8 cellular contexts compared by ENCODE assay signal in the genomic region with DNA sequence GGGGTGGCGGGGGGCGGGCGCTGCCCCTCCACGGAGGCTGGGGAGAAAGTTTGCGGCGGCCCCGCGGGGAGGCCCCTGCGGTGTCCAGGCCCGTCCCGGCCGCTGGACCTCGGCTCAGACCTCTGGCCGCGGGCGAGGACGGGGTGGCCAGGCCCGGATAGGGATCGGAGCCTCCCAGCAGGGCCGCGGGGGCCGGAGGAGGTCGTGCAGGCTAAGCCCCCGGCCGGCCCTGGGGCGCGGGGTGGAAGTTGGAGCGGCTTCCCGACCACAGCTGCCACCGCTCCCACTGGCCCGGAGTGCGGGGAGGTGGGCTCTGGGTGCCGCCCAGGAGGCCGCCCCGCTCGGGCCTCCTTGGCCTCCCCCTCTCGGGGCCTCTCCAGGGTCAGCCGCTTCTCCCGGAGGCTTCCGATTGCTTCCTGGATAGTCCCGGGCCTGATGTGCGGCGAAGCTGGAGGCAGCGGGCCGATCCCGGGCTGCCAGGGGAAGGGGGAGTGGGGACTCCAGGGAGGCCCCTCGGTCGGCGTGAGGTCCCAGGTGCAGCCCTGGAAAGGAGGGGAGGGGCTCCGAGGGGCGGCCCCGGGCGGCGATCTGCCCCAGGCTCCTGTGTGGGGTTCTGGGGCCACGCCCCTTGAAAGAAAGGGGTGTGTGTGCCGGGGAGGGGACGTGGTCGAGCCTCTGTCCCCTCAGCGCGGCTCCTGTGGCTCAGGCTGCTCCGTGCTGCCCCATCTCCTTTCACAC. TPM values are rescaled to one million over a fixed set of nuclear protein-coding genes. Genes with fewer than 3 reads are reported as not detected.
A peak's percentile ranks its signal among the peaks of the same experiment; 100 is the strongest.
DNase-seq lines count a peak whose midpoint lies in the region; ATAC-seq and TF ChIP-seq lines count a peak whose summit lies in the region.

No MANE protein-coding gene starts in this region.

- H3K27me3 Mint-ChIP-seq in activated naive CD4-positive, alpha-beta T cell treated with anti-CD3 and anti-CD28 coated beads for 36 hours (ENCODE audit: low read depth) = no peaks in the 10 kb centered on the region

- no peak for ATAC-seq in GM19328 (IDR thresholded peaks at IDR 0.05; ENCODE audit: unreplicated experiment)

- no peak overlapping the region for H3K27ac Mint-ChIP-seq in activated naive CD4-positive, alpha-beta T cell treated with anti-CD3 and anti-CD28 coated beads for 36 hours

- no peak for TF ChIP-seq POLR2A in sigmoid colon (IDR thresholded peaks at IDR 0.05)

- H3K27me3 ChIP-seq in left ventricle myocardium inferior (ENCODE audit: low read depth) = peaks cover 13% of the 10 kb centered on the region
- H3K27me3 ChIP-seq in sigmoid colon = no peaks in the 10 kb centered on the region

- H3K36me3 ChIP-seq in left ventricle myocardium inferior = peaks cover 4% of the 10 kb centered on the region
- peaks cover 0 to 7% (median 2%) of the 10 kb centered on the region in 4 donors for H3K36me3 ChIP-seq in sigmoid colon

- intact Hi-C loops in activated naive CD4-positive, alpha-beta T cell treated with anti-CD3 and anti-CD28 coated beads for 36 hours (cut with micrococcal nuclease) = loop anchor here (2.0 to 10.0 kb wide), 4 partner anchors 73 to 629 kb away; a partner anchor contains a TSS
- intact Hi-C loops in left ventricle myocardium inferior (cut with micrococcal nuclease) = no loop called here
- intact Hi-C loops in sigmoid colon (cut with DNase I) = loop anchor here (2.0 to 10.0 kb wide), 6 partner anchors 231 to 1071 kb away; a partner anchor contains a TSS

- WGBS in sigmoid colon, 2 donors = 1 to 2% methylated on average over 61 of the region's 61 CpGs

- H3K4me1 ChIP-seq in left ventricle myocardium inferior (peaks cover 48% of the 10 kb centered on the region), sigmoid colon (peaks cover 0 to 38% (median 28%) of the 10 kb centered on the region in 4 donors)

- H3K9me3 Mint-ChIP-seq in activated naive CD4-positive, alpha-beta T cell treated with anti-CD3 and anti-CD28 coated beads for 36 hours = no peaks in the 10 kb centered on the region

- no peak for TF ChIP-seq EP300 in sigmoid colon (IDR thresholded peaks at IDR 0.05)

- H3K36me3 Mint-ChIP-seq in activated naive CD4-positive, alpha-beta T cell treated with anti-CD3 and anti-CD28 coated beads for 36 hours (ENCODE audit: low read depth) = no peaks in the 10 kb centered on the region

- H3K9me3 ChIP-seq in left ventricle myocardium inferior (replicated peaks) (no peaks in the 10 kb centered on the region), sigmoid colon (no peaks in the 10 kb centered on the region)

- peak overlapping the region; percentile 46 for H3K4me3 Mint-ChIP-seq in activated naive CD4-positive, alpha-beta T cell treated with anti-CD3 and anti-CD28 coated beads for 36 hours

- DNase-seq in NCI-H1417 (lab: John Stamatoyannopoulos, UW) = peak; percentile 6 to 65 (median 54)
- DNase-seq in NCI-H1417 treated with DMSO at 0.1 percent for 48 hours (lab: John Stamatoyannopoulos, UW) = no peak
- DNase-seq in NCI-H1105 treated with DMSO at 0.1 percent for 48 hours (lab: John Stamatoyannopoulos, UW) = peak; percentile 33
- DNase-seq in activated naive CD4-positive, alpha-beta T cell treated with anti-CD3 and anti-CD28 coated beads for 36 hours = peak; percentile 18
- DNase-seq in left ventricle myocardium inferior = no peak
- no peak for DNase-seq in sigmoid colon
- DNase-seq in T1000 (lab: John Stamatoyannopoulos, UW) = no peak

- H3K27ac ChIP-seq in left ventricle myocardium inferior (replicated peaks) (peak overlapping the region; percentile 55), sigmoid colon (peak overlapping the region; percentile 15 to 56 (median 44))

- H3K4me1 Mint-ChIP-seq in activated naive CD4-positive, alpha-beta T cell treated with anti-CD3 and anti-CD28 coated beads for 36 hours (ENCODE audit: low read depth) = peaks cover 17% of the 10 kb centered on the region

- CTCF ChIA-PET in activated naive CD4-positive, alpha-beta T cell treated with anti-CD3 and anti-CD28 coated beads for 36 hours (lab: Charles Lee) = interaction anchor here (1.0 kb wide), 1 partner anchor 300 kb away, joined by 3 read pairs; no protein-coding TSS in a partner anchor

- peak overlapping the region; percentile 85 for H3K4me3 ChIP-seq in left ventricle myocardium inferior
- H3K4me3 ChIP-seq in sigmoid colon = peak overlapping the region; percentile 78 to 93 (median 82)

- TF ChIP-seq CTCF in left ventricle myocardium inferior (IDR thresholded peaks at IDR 0.05; ENCODE audit: borderline replicate concordance) = no peak
- TF ChIP-seq CTCF in sigmoid colon (IDR thresholded peaks at IDR 0.05) = no peak

RNA-seq across cellular contexts. Expression of a gene that starts 0.9 kb away (rescaled TPM):
- total RNA-seq in activated naive CD4-positive, alpha-beta T cell treated with anti-CD3 and anti-CD28 coated beads for 36 hours = 1 to 10 TPM; 5.0 to 5.8 TPM
- total RNA-seq in left ventricle myocardium inferior (26.4 TPM), sigmoid colon (10 to 100 TPM in 2 of 4 donors, 1 to 10 TPM in 2; 7.5 to 29.6 (median 13.0) TPM)
- polyA plus RNA-seq in sigmoid colon = 10 to 100 TPM in 1 of 3 donors, 1 to 10 TPM in 1, under 1 TPM in 1; 0.60 to 15.3 (median 3.5) TPM

Comparison
In these comparisons a context has a peak if more than half of its experiments do, and no peak if none do; other contexts are left out.
1. DNase-seq: peak in NCI-H1417 (3 of 3), NCI-H1105 treated with DMSO at 0.1 percent for 48 hours (single experiment) and activated naive CD4-positive, alpha-beta T cell treated with anti-CD3 and anti-CD28 coated beads for 36 hours (single experiment); none in NCI-H1417 treated with DMSO at 0.1 percent for 48 hours (single experiment), left ventricle myocardium inferior (single experiment), sigmoid colon (single experiment) and T1000 (single experiment).